ENCODE assay signal across 19 cellular contexts in genomic region chr9:113269355-113269754, GRCh38. TPM values are rescaled to one million over a fixed set of nuclear protein-coding genes. Genes with fewer than 3 reads are reported as not detected.
DNase-seq lines count a peak whose midpoint lies in the region; ATAC-seq and TF ChIP-seq lines count a peak whose summit lies in the region.
"Had no signal": no experiment of that assay in that cellular context is flagged by ENCODE, and none has a peak within 500 bp of the region (broad histone marks: within the 10 kb centered on the region; RNA-seq: fewer than 3 reads in every experiment).

No MANE protein-coding gene starts in this region.

- TF ChIP-seq CTCF in transverse colon (IDR thresholded peaks at IDR 0.05): no peak
- no peak for TF ChIP-seq CTCF in Calu3 (IDR thresholded peaks at IDR 0.05; ENCODE audit: unreplicated experiment)

- TF ChIP-seq EP300 in transverse colon (IDR thresholded peaks at IDR 0.05; ENCODE audit: low read depth): no peak

- WGBS in transverse colon (ENCODE audit: low coverage in 1 of 2), 2 donors: 55 to 68% methylated on average over 2 of the region's 2 CpGs

- peak overlapping the region in 3 of 4 donors; percentile 3 to 27 (median 6) for H3K27ac ChIP-seq in transverse colon
- H3K27ac ChIP-seq: BLaER1 treated with 17β-estradiol and CSF1 and Interleukin-3, amounts not matched to agents 10 nM and 100 nM; PC-9 had no signal

- no peaks in the 10 kb centered on the region for H3K27me3 ChIP-seq in transverse colon
- H3K27me3 ChIP-seq: BLaER1 treated with 17β-estradiol and CSF1 and Interleukin-3, amounts not matched to agents 10 nM and 100 nM had no signal

- H3K4me3 Mint-ChIP-seq in activated CD4-positive, alpha-beta T cell treated with anti-CD3 and anti-CD28 coated beads, Interleukin-2, amount 10 ng/mL, durations not matched to agents 24 days and 14 days: no peak overlapping the region
- no peak overlapping the region for H3K4me3 Mint-ChIP-seq in Calu3 (ENCODE audit: low read depth, unreplicated experiment)
- H3K4me3 Mint-ChIP-seq: GM23338 had no signal

- intact Hi-C loops in activated CD4-positive, alpha-beta T cell treated with anti-CD3 and anti-CD28 coated beads, Interleukin-2, amount 10 ng/mL, durations not matched to agents 24 days and 14 days (cut with micrococcal nuclease): no loop called here
- intact Hi-C loops in transverse colon (cut with DNase I; ENCODE audit: low total_unique reads): no loop called here
- intact Hi-C loops in Calu3 (cut with micrococcal nuclease; ENCODE audit: unreplicated experiment): loop anchor here (10.0 kb wide), 1 partner anchor 65 kb away; no protein-coding TSS in a partner anchor

- BruUV-seq in Calu3 (replicated peaks; lab: Mats Ljungman, UMichigan): no TSS peak

- H3K4me1 Mint-ChIP-seq in activated CD4-positive, alpha-beta T cell treated with anti-CD3 and anti-CD28 coated beads, Interleukin-2, amount 10 ng/mL, durations not matched to agents 24 days and 14 days: peaks cover 18% of the 10 kb centered on the region
- H3K4me1 Mint-ChIP-seq in Calu3 (ENCODE audit: low read depth, unreplicated experiment): no peaks in the 10 kb centered on the region

- CTCF ChIA-PET in Calu3 (lab: Charles Lee): no interaction called here

- in situ Hi-C loops in transverse colon (cut with MboI; ENCODE audit: low pct_ligation_motif_present in 1 of 4, low pct_unique_long_range_greater_than_20kb in 1 of 4, low sequenced_read_pairs in 3 of 4): no loop called here

- peak overlapping the region; percentile 70 for H3K27ac Mint-ChIP-seq in activated CD4-positive, alpha-beta T cell treated with anti-CD3 and anti-CD28 coated beads, Interleukin-2, amount 10 ng/mL, durations not matched to agents 24 days and 14 days
- H3K27ac Mint-ChIP-seq in activated naive CD4-positive, alpha-beta T cell treated with anti-CD3 and anti-CD28 coated beads, Interleukin-2, amount 50 U/mL, for 72 hours: peak overlapping the region; percentile 61 to 81
- H3K27ac Mint-ChIP-seq in Calu3 (ENCODE audit: unreplicated experiment): no peak overlapping the region
- H3K27ac Mint-ChIP-seq: GM23338 had no signal

- H3K9me3 Mint-ChIP-seq in activated CD4-positive, alpha-beta T cell treated with anti-CD3 and anti-CD28 coated beads, Interleukin-2, amount 10 ng/mL, durations not matched to agents 24 days and 14 days: no peaks in the 10 kb centered on the region
- no peaks in the 10 kb centered on the region for H3K9me3 Mint-ChIP-seq in activated naive CD4-positive, alpha-beta T cell treated with anti-CD3 and anti-CD28 coated beads, Interleukin-2, amount 50 U/mL, for 72 hours
- H3K9me3 Mint-ChIP-seq in Calu3 (ENCODE audit: low read depth, unreplicated experiment): no peaks in the 10 kb centered on the region
- H3K9me3 Mint-ChIP-seq: GM23338 had no signal

- peaks cover 3 to 32% (median 9%) of the 10 kb centered on the region in 4 donors for H3K4me1 ChIP-seq in transverse colon

- ATAC-seq in activated naive CD4-positive, alpha-beta T cell treated with anti-CD3 and anti-CD28 coated beads, Interleukin-2, amount 50 U/mL, for 72 hours: peak; percentile 92 to 96
- ATAC-seq in left lobe of liver: peak; percentile 45
- no peak for ATAC-seq in GM21737 (IDR thresholded peaks at IDR 0.05; ENCODE audit: unreplicated experiment)
- ATAC-seq: GM23338, HCT116 had no signal

- H3K27me3 Mint-ChIP-seq in activated CD4-positive, alpha-beta T cell treated with anti-CD3 and anti-CD28 coated beads, Interleukin-2, amount 10 ng/mL, durations not matched to agents 24 days and 14 days: no peaks in the 10 kb centered on the region
- H3K27me3 Mint-ChIP-seq in Calu3 (ENCODE audit: unreplicated experiment): no peaks in the 10 kb centered on the region

- H3K9me3 ChIP-seq in transverse colon: no peaks in the 10 kb centered on the region
- H3K9me3 ChIP-seq: BLaER1 treated with 17β-estradiol and CSF1 and Interleukin-3, amounts not matched to agents 10 nM and 100 nM had no signal

- peaks cover 0 to 32% (median 14%) of the 10 kb centered on the region in 4 donors for H3K36me3 ChIP-seq in transverse colon

- DNase-seq in activated CD4-positive, alpha-beta T cell treated with anti-CD3 and anti-CD28 coated beads, Interleukin-2, amount 10 ng/mL, durations not matched to agents 24 days and 14 days: no peak
- DNase-seq in activated CD4-positive, alpha-beta T cell treated with anti-CD3 and anti-CD28 coated beads, Interleukin-2, amount 50 U/mL, for 4 hours: no peak
- no peak for DNase-seq in activated naive CD4-positive, alpha-beta T cell treated with anti-CD3 and anti-CD28 coated beads, Interleukin-2, amount 50 U/mL, for 72 hours (ENCODE audit: low spot score in 2 of 2)
- no peak for DNase-seq in activated naive CD4-positive, alpha-beta T cell treated with anti-CD3 and anti-CD28 coated beads, Interleukin-2, amount 50 U/mL, for 16 hours
- DNase-seq in left lobe of liver (ENCODE audit: low spot score) (no peak), transverse colon (no peak), Calu3 (no peak)
- DNase-seq: GDM1, KBM-7, MV-4-11, NCI-H1417 treated with DMSO at 0.1 percent for 48 hours, NCI-H1930, NCI-H446, NCI-H69, PC-9 had no signal

- H3K4me3 ChIP-seq in transverse colon: no peak overlapping the region
- H3K4me3 ChIP-seq: BLaER1 treated with 17β-estradiol and CSF1 and Interleukin-3, amounts not matched to agents 10 nM and 100 nM; GM23338; PC-9 had no signal

- no peak for TF ChIP-seq POLR2A in transverse colon (IDR thresholded peaks at IDR 0.05)

- peaks cover 48% of the 10 kb centered on the region for H3K36me3 Mint-ChIP-seq in activated CD4-positive, alpha-beta T cell treated with anti-CD3 and anti-CD28 coated beads, Interleukin-2, amount 10 ng/mL, durations not matched to agents 24 days and 14 days (ENCODE audit: low read depth)
- H3K36me3 Mint-ChIP-seq in activated naive CD4-positive, alpha-beta T cell treated with anti-CD3 and anti-CD28 coated beads, Interleukin-2, amount 50 U/mL, for 72 hours: peaks cover 18% of the 10 kb centered on the region in 2 donors
- H3K36me3 Mint-ChIP-seq in Calu3 (ENCODE audit: insufficient read depth, unreplicated experiment): no peaks in the 10 kb centered on the region

RNA-seq across cellular contexts. Expression of gene CDC26, which starts 6.0 kb away (rescaled TPM):
- 52.0 and 57.4 TPM in 2 replicates for total RNA-seq in activated CD4-positive, alpha-beta T cell treated with anti-CD3 and anti-CD28 coated beads, Interleukin-2, amount 10 ng/mL, durations not matched to agents 24 days and 14 days
- 10 to 100 TPM; 40.3 to 47.7 TPM for total RNA-seq in activated naive CD4-positive, alpha-beta T cell treated with anti-CD3 and anti-CD28 coated beads, Interleukin-2, amount 50 U/mL, for 72 hours
- total RNA-seq in left lobe of liver (17.8 TPM), transverse colon (10 to 100 TPM; 15.7 to 43.8 (median 30.8) TPM), Calu3 (2022) (20.5 and 21.3 TPM in 2 replicates)

RNA-seq across cellular contexts. Expression of gene PRPF4, which starts 6.1 kb away (rescaled TPM):
- 63.6 and 64.6 TPM in 2 replicates for total RNA-seq in activated CD4-positive, alpha-beta T cell treated with anti-CD3 and anti-CD28 coated beads, Interleukin-2, amount 10 ng/mL, durations not matched to agents 24 days and 14 days
- total RNA-seq in activated naive CD4-positive, alpha-beta T cell treated with anti-CD3 and anti-CD28 coated beads, Interleukin-2, amount 50 U/mL, for 72 hours: 10 to 100 TPM; 45.2 to 50.3 TPM
- 12.0 TPM for total RNA-seq in left lobe of liver
- 10 to 100 TPM in 2 of 4 donors, 1 to 10 TPM in 2; 5.0 to 13.7 (median 9.6) TPM for total RNA-seq in transverse colon
- total RNA-seq in Calu3 (2022): 23.7 TPM in 2 replicates

RNA-seq across cellular contexts. Expression of gene RNF183, which starts 33.8 kb away (rescaled TPM):
- 0.12 TPM in 1 of 2 replicates, not detected in the other for total RNA-seq in activated CD4-positive, alpha-beta T cell treated with anti-CD3 and anti-CD28 coated beads, Interleukin-2, amount 10 ng/mL, durations not matched to agents 24 days and 14 days
- total RNA-seq in activated naive CD4-positive, alpha-beta T cell treated with anti-CD3 and anti-CD28 coated beads, Interleukin-2, amount 50 U/mL, for 72 hours: under 1 TPM in 1 of 2 donors, not detected in 1; 0.29 TPM
- total RNA-seq in left lobe of liver (0.20 TPM), transverse colon (under 1 TPM in 2 of 4 donors, not detected in 2; 0.14 to 0.95 TPM), Calu3 (2022) (0.76 and 1.5 TPM in 2 replicates)
- total RNA-seq: GM23338 had no signal

RNA-seq across cellular contexts. Expression of gene SLC31A1, which starts 48.0 kb away (rescaled TPM):
- total RNA-seq in activated CD4-positive, alpha-beta T cell treated with anti-CD3 and anti-CD28 coated beads, Interleukin-2, amount 10 ng/mL, durations not matched to agents 24 days and 14 days: 18.6 and 20.0 TPM in 2 replicates
- 10 to 100 TPM; 11.5 to 14.8 TPM for total RNA-seq in activated naive CD4-positive, alpha-beta T cell treated with anti-CD3 and anti-CD28 coated beads, Interleukin-2, amount 50 U/mL, for 72 hours
- total RNA-seq in left lobe of liver: 74.9 TPM
- 10 to 100 TPM in 2 of 4 donors, 1 to 10 TPM in 2; 5.8 to 36.2 (median 15.4) TPM for total RNA-seq in transverse colon
- total RNA-seq in Calu3 (2022): 19.4 and 21.0 TPM in 2 replicates

RNA-seq across cellular contexts. Expression of gene FKBP15, which starts 48.3 kb away (rescaled TPM):
- 33.9 and 36.7 TPM in 2 replicates for total RNA-seq in activated CD4-positive, alpha-beta T cell treated with anti-CD3 and anti-CD28 coated beads, Interleukin-2, amount 10 ng/mL, durations not matched to agents 24 days and 14 days
- 10 to 100 TPM; 12.5 to 45.6 TPM for total RNA-seq in activated naive CD4-positive, alpha-beta T cell treated with anti-CD3 and anti-CD28 coated beads, Interleukin-2, amount 50 U/mL, for 72 hours
- total RNA-seq in left lobe of liver (12.2 TPM), transverse colon (10 to 100 TPM; 21.4 to 33.8 (median 23.3) TPM), Calu3 (2022) (19.2 and 19.3 TPM in 2 replicates)
